Comparison of ENCODE assay signal across 13 cellular contexts in the genomic region with DNA sequence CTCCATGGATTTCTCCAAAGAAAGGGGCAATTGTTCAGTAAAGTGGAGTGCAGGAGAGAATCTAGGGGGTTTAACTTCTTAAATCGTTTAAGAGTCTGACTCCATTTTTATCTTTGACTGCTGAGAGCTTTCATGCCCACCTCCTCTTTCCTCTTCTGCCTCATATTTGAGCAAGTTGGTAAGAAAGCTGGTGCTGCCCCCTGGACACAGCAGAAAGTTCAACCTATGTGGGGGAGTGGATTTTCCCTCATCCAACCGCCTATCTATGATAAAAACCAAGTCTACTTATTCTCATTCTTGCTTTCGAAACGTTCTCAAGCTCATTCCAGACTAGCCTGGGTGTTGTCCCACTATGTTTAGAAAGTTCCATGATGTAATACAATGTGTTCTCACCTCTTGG. TPM values are rescaled to one million over a fixed set of nuclear protein-coding genes. Genes with fewer than 3 reads are reported as not detected.
DNase-seq lines count a peak whose midpoint lies in the region; ATAC-seq, FAIRE-seq and TF ChIP-seq lines count a peak whose summit lies in the region.
"Had no signal": no experiment of that assay in that cellular context is flagged by ENCODE, and none has a peak within 500 bp of the region (broad histone marks: within the 10 kb centered on the region; RNA-seq: fewer than 3 reads in every experiment).

No MANE protein-coding gene starts in this region.

- H2BK5ac ChIP-seq in H1 (ENCODE audit: low read depth, low read length), result no peak overlapping the region

- TF ChIP-seq RAD21 in H1 (IDR thresholded peaks at IDR 0.05 in 1 of 2, conservative IDR thresholded peaks at IDR 0.05 in 1 of 2; ENCODE audit: low read depth in 2 of 2, low read length in 2 of 2), result peak; percentile 35 to 48; a peak in 3 of 4 replicates

- H3K27me3 Mint-ChIP-seq in stimulated activated naive CD8-positive, alpha-beta T cell treated with anti-CD3 and anti-CD28 coated beads, Interleukin-15, amount 100 ng/mL, for 72 hours, result no peaks in the 10 kb centered on the region

- H3K79me1 ChIP-seq in H1 (ENCODE audit: low read depth, low read length), result no peaks in the 10 kb centered on the region

- H3K4me3 Mint-ChIP-seq in stimulated activated naive CD8-positive, alpha-beta T cell treated with anti-CD3 and anti-CD28 coated beads, Interleukin-15, amount 100 ng/mL, for 72 hours, result no peak overlapping the region

- POLR2A ChIA-PET in Panc1 (lab: Charles Lee), result no interaction called here
- POLR2A ChIA-PET in H1 (lab: Charles Lee; ENCODE audit: partially characterized antibody), result interaction anchor here (0.7 kb wide), 1 partner anchor 29 kb away, joined by 3 read pairs; no protein-coding TSS in a partner anchor

- no peak overlapping the region for H3K18ac ChIP-seq in H1 (ENCODE audit: extremely low read depth, low read length)

- H4K8ac ChIP-seq in H1 (ENCODE audit: extremely low read depth, insufficient read depth, low read length), result no peak overlapping the region

- intact Hi-C loops in Panc1 (cut with micrococcal nuclease; ENCODE audit: unreplicated experiment), result no loop called here

- no peak overlapping the region for H4K91ac ChIP-seq in H1 (replicated peaks; ENCODE audit: insufficient read length, low read length)

- H3K27ac ChIP-seq in Panc1 (ENCODE audit: low read length) (no peak overlapping the region), H1 (ENCODE audit: low read depth, low read length) (no peak overlapping the region)
- H3K27ac ChIP-seq: C4-2B, SK-N-MC had no signal

- no peak for TF ChIP-seq POLR2A in H1 (IDR thresholded peaks at IDR 0.05; ENCODE audit: control extremely low read depth in 1 of 2, low read depth in 2 of 2, low read length in 2 of 2)

- no TSS peak for BruUV-seq in Panc1 (replicated peaks; lab: Mats Ljungman, UMichigan)

- H2BK12ac ChIP-seq in H1 (ENCODE audit: low read depth, low read length), result no peak overlapping the region

- H2AK5ac ChIP-seq in H1 (ENCODE audit: low read depth, low read length), result no peak overlapping the region

- no peak overlapping the region for H3K23ac ChIP-seq in H1 (ENCODE audit: insufficient read length)

- peak overlapping the region; percentile 67; the same call in 1 of the 2 replicates for H2AFZ ChIP-seq in H1 (ENCODE audit: low read length)

- H3K4me1 ChIP-seq in Panc1 (ENCODE audit: control insufficient read depth, insufficient read depth, low read length) (no peaks in the 10 kb centered on the region), H1 (replicated peaks in 1 of 4; ENCODE audit: control insufficient read depth in 3 of 4, insufficient read depth in 4 of 4, low read length in 3 of 4) (peaks cover 0 to 4% (median 1%) of the 10 kb centered on the region in 4 experiments; a peak in 2 of 7 replicates)

- no peak overlapping the region for H3K9ac ChIP-seq in H1 (replicated peaks in 1 of 4; ENCODE audit: extremely low read depth in 1 of 4, low read depth in 3 of 4, low read length in 3 of 4)

- H3K36me3 ChIP-seq in Panc1 (ENCODE audit: control insufficient read depth, insufficient read depth, low read length) (no peaks in the 10 kb centered on the region), H1 (ENCODE audit: control insufficient read depth in 2 of 4, insufficient read depth in 4 of 4, low read length in 3 of 4) (no peaks in the 10 kb centered on the region)

- WGBS in H1 (ENCODE audit: extremely low coverage in 1 of 2, insufficient coverage in 1 of 2, insufficient read length in 1 of 2, insufficient replicate concordance in 2 of 2, low coverage in 1 of 2, low lambda C conversion rate in 2 of 2, missing lambda C conversion rate in 1 of 2), 2 experiments, result 92% methylated on average over 4 of the region's 4 CpGs; no CpG with 5 or more reads in 1 of the 2 experiments

- peaks cover 34% of the 10 kb centered on the region for H3K4me1 Mint-ChIP-seq in stimulated activated naive CD8-positive, alpha-beta T cell treated with anti-CD3 and anti-CD28 coated beads, Interleukin-15, amount 100 ng/mL, for 72 hours

- no peak overlapping the region for H2BK15ac ChIP-seq in H1 (ENCODE audit: low read length)

- H4K5ac ChIP-seq in H1 (ENCODE audit: insufficient read length, low read depth, low read length), result no peak overlapping the region

- H4K20me1 ChIP-seq in H1 (replicated peaks in 1 of 2; ENCODE audit: control insufficient read depth in 1 of 2, insufficient read depth in 2 of 2, low read length in 2 of 2), result no peaks in the 10 kb centered on the region

- H3K4me3 ChIP-seq in Panc1 (ENCODE audit: low read depth in 2 of 2, low read length in 2 of 2) (no peak overlapping the region), H1 (ENCODE audit: extremely low read depth in 1 of 4, insufficient read depth in 2 of 4, low read depth in 3 of 4, low read length in 4 of 4) (no peak overlapping the region)
- H3K4me3 ChIP-seq: SK-N-MC had no signal

- H3K9me3 Mint-ChIP-seq in stimulated activated naive CD8-positive, alpha-beta T cell treated with anti-CD3 and anti-CD28 coated beads, Interleukin-15, amount 100 ng/mL, for 72 hours, result peaks cover 8 to 18% of the 10 kb centered on the region in 2 donors

- no peak overlapping the region for H3K4ac ChIP-seq in H1 (replicated peaks; ENCODE audit: insufficient read length, low read depth, low read length)

- no peaks in the 10 kb centered on the region for H3K79me2 ChIP-seq in H1 (ENCODE audit: control insufficient read depth in 1 of 2, insufficient read depth in 2 of 2, low read length in 2 of 2)

- no peaks in the 10 kb centered on the region for H3K23me2 ChIP-seq in H1 (ENCODE audit: low read depth, low read length)

- no peak for TF ChIP-seq EP300 in H1 (IDR thresholded peaks at IDR 0.05; ENCODE audit: borderline replicate concordance in 1 of 2, low read depth in 2 of 2, low read length in 2 of 2)

- no peak overlapping the region for H3K56ac ChIP-seq in H1 (replicated peaks; ENCODE audit: insufficient read length, low read depth, low read length)

- H3K27ac Mint-ChIP-seq in stimulated activated naive CD8-positive, alpha-beta T cell treated with anti-CD3 and anti-CD28 coated beads, Interleukin-15, amount 100 ng/mL, for 72 hours, result no peak overlapping the region

- H2BK20ac ChIP-seq in H1 (ENCODE audit: low read length), result no peak overlapping the region

- H2BK120ac ChIP-seq in H1 (replicated peaks; ENCODE audit: low read depth, low read length), result no peak overlapping the region

- no peak overlapping the region for H3K14ac ChIP-seq in H1 (ENCODE audit: insufficient read length)

- H3K9me3 ChIP-seq in Panc1 (ENCODE audit: control insufficient read depth, insufficient read depth, low read depth, low read length) (peaks cover 7% of the 10 kb centered on the region; the same call in 1 of the 2 replicates), H1 (ENCODE audit: insufficient read depth in 2 of 2, low read depth in 1 of 2, low read length in 1 of 2) (no peaks in the 10 kb centered on the region)

- CTCF ChIA-PET in Panc1 (lab: Charles Lee) (no interaction called here), H1 (lab: Charles Lee; ENCODE audit: partially characterized antibody) (interaction anchor here (0.9 to 1.7 kb wide), 5 partner anchors 19 to 503 kb away, joined by 3 to 4 read pairs (median 3); no protein-coding TSS in a partner anchor)

- TF ChIP-seq CTCF in Panc1 (IDR thresholded peaks at IDR 0.05) (peak; percentile 26; the same call in 1 of the 2 replicates), H1 (IDR thresholded peaks at IDR 0.05; ENCODE audit: control extremely low read depth in 1 of 3, insufficient read depth in 1 of 3, low read depth in 1 of 3, low read length in 3 of 3) (peak in 1 of 3 experiments; percentile 24; a peak in 1 of 4 replicates)

- no peak overlapping the region for H3K4me2 ChIP-seq in H1 (ENCODE audit: insufficient read depth in 1 of 2, low read depth in 2 of 2, low read length in 2 of 2)

- DNase-seq in stimulated activated CD4-positive, alpha-beta T cell treated with anti-CD3 and anti-CD28 coated beads, Interleukin-4, amount 100 ng/mL, for 1 hour, result peak; percentile 6
- no peak for DNase-seq in stimulated activated CD4-positive, alpha-beta T cell treated with anti-CD3 and anti-CD28 coated beads, Interleukin-12 subunit alpha, Interleukin-12 subunit beta, amount 100 ng/mL, for 4 hours
- no peak for DNase-seq in Panc1 (ENCODE audit: low read depth, low spot score)
- no peak for DNase-seq in H1 (ENCODE audit: low read depth in 1 of 2, low spot score in 2 of 2)
- peak in 1 of 2 donors; percentile 15 for DNase-seq in stimulated activated naive CD8-positive, alpha-beta T cell treated with anti-CD3 and anti-CD28 coated beads, Interleukin-15, amount 100 ng/mL, for 72 hours
- DNase-seq in NOMO-1 treated with dmso at 0.1 percent for 144 hours (lab: John Stamatoyannopoulos, UW; ENCODE audit: unreplicated experiment), result no peak
- no peak for DNase-seq in GOT3 (lab: John Stamatoyannopoulos, UW)
- DNase-seq: aorta, NCI-H524 treated with DMSO at 0.1 percent for 48 hours had no signal

- in situ Hi-C loops in Panc1 (cut with HindIII; ENCODE audit: low pct_unique_long_range_greater_than_20kb, low sequenced_read_pairs), result no loop called here

- no peak for ATAC-seq in Panc1
- ATAC-seq in stimulated activated naive CD8-positive, alpha-beta T cell treated with anti-CD3 and anti-CD28 coated beads, Interleukin-15, amount 100 ng/mL, for 72 hours, result peak; percentile 54
- ATAC-seq in HG02885 (IDR thresholded peaks at IDR 0.05; ENCODE audit: poor library complexity, unreplicated experiment), result no peak

- peaks cover 3% of the 10 kb centered on the region; the same call in 1 of the 2 replicates for H3K27me3 ChIP-seq in Panc1 (ENCODE audit: control insufficient read depth, insufficient read depth, low read length)
- H3K27me3 ChIP-seq in H1 (replicated peaks in 1 of 4; ENCODE audit: control insufficient read depth in 3 of 4, extremely low read depth in 1 of 4, insufficient read depth in 3 of 4, low read length in 3 of 4), result no peaks in the 10 kb centered on the region

- no peak for FAIRE-seq in H1 (lab: Jason Lieb, UNC)
- FAIRE-seq: endometrium had no signal

TF ChIP-seq in H1, 55 proteins besides CTCF, POLR2A, EP300 and RAD21 (continues in another document):
- TF ChIP-seq SUZ12 (IDR thresholded peaks at IDR 0.05; ENCODE audit: low read length), result no peak
- TF ChIP-seq SIX5 (IDR thresholded peaks at IDR 0.05; ENCODE audit: low read depth, low read length), result no peak
- TF ChIP-seq KDM5A (IDR thresholded peaks at IDR 0.05; ENCODE audit: low read length), result no peak
- no peak for TF ChIP-seq PHF8 (conservative IDR thresholded peaks at IDR 0.05; ENCODE audit: low read depth, low read length)

RNA-seq across cellular contexts. Expression of gene HHLA2, which starts 26.0 kb away (rescaled TPM):
- total RNA-seq in Panc1 (2021; ENCODE audit: unreplicated experiment), result not detected
- not detected for polyA plus RNA-seq in Panc1 (2012; ENCODE audit: insufficient read length)
- not detected in 2 replicates for total RNA-seq in H1 (2021; fragmentation: NEBNext Ultra II Directional; extraction: Animal tissue kit (Norgen Biotek cat#: 25700))
- polyA plus RNA-seq in H1 (2011; rRNA removed), result not detected in 2 replicates
- polyA plus RNA-seq in H1 (2011; cell fraction: cytosol; rRNA removed), result not detected
- polyA plus RNA-seq in H1 (2011; cell fraction: nucleus; rRNA removed), result not detected
- polyA plus RNA-seq in H1 (2012, experiment 1 of 2), result not detected in 4 replicates
- not detected for polyA plus RNA-seq in H1 (2012, experiment 2 of 2)
- not detected for polyA plus RNA-seq in H1 (2013, experiment 1 of 2)
- polyA plus RNA-seq in H1 (2013, experiment 2 of 2), result not detected
- not detected in 2 replicates for polyA minus RNA-seq in H1 (2011; rRNA and poly(A)+ RNA removed)
- polyA minus RNA-seq in H1 (2011; cell fraction: cytosol; rRNA and poly(A)+ RNA removed), result not detected
- not detected for polyA minus RNA-seq in H1 (2011; cell fraction: nucleus; rRNA and poly(A)+ RNA removed)
- total RNA-seq: aorta had no signal
